Comparison of ENCODE assay signal across 8 cellular contexts in genomic region chr5:102754499-102755424, GRCh38. TPM values are rescaled to one million over a fixed set of nuclear protein-coding genes. Genes with fewer than 3 reads are reported as not detected.
A peak's percentile ranks its signal among the peaks of the same experiment; 100 is the strongest.
DNase-seq lines count a peak whose midpoint lies in the region; ATAC-seq and TF ChIP-seq lines count a peak whose summit lies in the region.

PAM (plus strand) TSS chr5:102755305; CDS start chr5:102866196, 110,891 bp downstream.

- peak; percentile 67 for TF ChIP-seq POLR2A in GM19099 (IDR thresholded peaks at IDR 0.05; ENCODE audit: extremely low read depth, insufficient read length, low read depth)

- peak within 1 kb of the TSS; percentile 80 for H3K4me3 Mint-ChIP-seq in activated CD8-positive, alpha-beta T cell treated with anti-CD3 and anti-CD28 coated beads, Interleukin-2, amount 10 ng/mL, durations not matched to agents 7 days and 5 days
- H3K4me3 Mint-ChIP-seq in memory B cell: peak within 1 kb of the TSS; percentile 92

- peak within 1 kb of the TSS; percentile 85 for H3K27ac Mint-ChIP-seq in activated CD8-positive, alpha-beta T cell treated with anti-CD3 and anti-CD28 coated beads, Interleukin-2, amount 10 ng/mL, durations not matched to agents 7 days and 5 days
- peak within 1 kb of the TSS; percentile 92 for H3K27ac Mint-ChIP-seq in memory B cell

- H3K36me3 ChIP-seq in BLaER1 treated with 17β-estradiol and CSF1 and Interleukin-3, amounts not matched to agents 10 nM and 100 nM: no peaks in the 10 kb centered on the region

- peaks cover 0 to 11% (median 8%) of the 10 kb centered on the region in 11 experiments; a peak in 9 of 22 replicates for H3K9me3 ChIP-seq in BLaER1 treated with 17β-estradiol and CSF1 and Interleukin-3, amounts not matched to agents 10 nM and 100 nM (replicated peaks in 1 of 11)

- H3K4me2 ChIP-seq in BLaER1 treated with 17β-estradiol and CSF1 and Interleukin-3, amounts not matched to agents 10 nM and 100 nM: peak within 1 kb of the TSS; percentile 87 to 100 (median 95)

- DNase-seq in NCI-H82 treated with DMSO at 0.1 percent for 48 hours (lab: John Stamatoyannopoulos, UW; ENCODE audit: unreplicated experiment) (peak; percentile 16), memory B cell (ENCODE audit: low spot score in 2 of 2) (peak; percentile 44 to 58)
- DNase-seq in activated CD8-positive, alpha-beta T cell treated with anti-CD3 and anti-CD28 coated beads, Interleukin-2, amount 10 ng/mL, durations not matched to agents 7 days and 5 days: peak; percentile 83
- DNase-seq in effector CD4-positive, alpha-beta T cell: peak; percentile 61
- DNase-seq in stimulated activated CD8-positive, alpha-beta memory T cell treated with anti-CD3 and anti-CD28 coated beads, Interleukin-15, amount 100 ng/mL, for 24 hours (ENCODE audit: low read depth): peak; percentile 46

- H3K27ac ChIP-seq in BLaER1 treated with 17β-estradiol and CSF1 and Interleukin-3, amounts not matched to agents 10 nM and 100 nM: peak within 1 kb of the TSS; percentile 70 to 91 (median 86); a peak in 21 of 22 replicates

- H4K20me1 ChIP-seq in BLaER1 treated with 17β-estradiol and CSF1 and Interleukin-3, amounts not matched to agents 10 nM and 100 nM: peaks cover 0 to 22% (median 0%) of the 10 kb centered on the region in 11 experiments; a peak in 6 of 22 replicates

- H3K4me3 ChIP-seq in BLaER1 treated with 17β-estradiol and CSF1 and Interleukin-3, amounts not matched to agents 10 nM and 100 nM: peak within 1 kb of the TSS; percentile 71 to 90 (median 82)

- H3K36me3 Mint-ChIP-seq in activated CD8-positive, alpha-beta T cell treated with anti-CD3 and anti-CD28 coated beads, Interleukin-2, amount 10 ng/mL, durations not matched to agents 7 days and 5 days (ENCODE audit: low read depth): peaks cover 2% of the 10 kb centered on the region
- no peaks in the 10 kb centered on the region for H3K36me3 Mint-ChIP-seq in memory B cell

- CTCF ChIA-PET in activated CD8-positive, alpha-beta T cell treated with anti-CD3 and anti-CD28 coated beads, Interleukin-2, amount 10 ng/mL, durations not matched to agents 7 days and 5 days (lab: Charles Lee): interaction anchor here (1.6 to 2.3 kb wide), 4 partner anchors 10 to 73 kb away, joined by 5 to 10 read pairs (median 8); no protein-coding TSS in a partner anchor

- H3K27me3 Mint-ChIP-seq in activated CD8-positive, alpha-beta T cell treated with anti-CD3 and anti-CD28 coated beads, Interleukin-2, amount 10 ng/mL, durations not matched to agents 7 days and 5 days (ENCODE audit: low read depth): peaks cover 6% of the 10 kb centered on the region
- peaks cover 17% of the 10 kb centered on the region for H3K27me3 Mint-ChIP-seq in memory B cell

- ATAC-seq in HG03342 (IDR thresholded peaks at IDR 0.05; ENCODE audit: unreplicated experiment) (peak; percentile 81), memory B cell (ENCODE audit: low read depth) (peak; percentile 63)
- ATAC-seq in activated CD8-positive, alpha-beta T cell treated with anti-CD3 and anti-CD28 coated beads, Interleukin-2, amount 10 ng/mL, durations not matched to agents 7 days and 5 days: peak; percentile 94

- peaks cover 39% of the 10 kb centered on the region for H3K4me1 Mint-ChIP-seq in activated CD8-positive, alpha-beta T cell treated with anti-CD3 and anti-CD28 coated beads, Interleukin-2, amount 10 ng/mL, durations not matched to agents 7 days and 5 days (ENCODE audit: low read depth)
- H3K4me1 Mint-ChIP-seq in memory B cell: peaks cover 20% of the 10 kb centered on the region

- H3K27me3 ChIP-seq in BLaER1 treated with 17β-estradiol and CSF1 and Interleukin-3, amounts not matched to agents 10 nM and 100 nM: peaks cover 0 to 7% (median 0%) of the 10 kb centered on the region in 11 experiments; a peak in 3 of 22 replicates

- peaks cover 28 to 37% (median 31%) of the 10 kb centered on the region in 10 experiments for H3K4me1 ChIP-seq in BLaER1 treated with 17β-estradiol and CSF1 and Interleukin-3, amounts not matched to agents 10 nM and 100 nM

- POLR2A ChIA-PET in activated CD8-positive, alpha-beta T cell treated with anti-CD3 and anti-CD28 coated beads, Interleukin-2, amount 10 ng/mL, durations not matched to agents 7 days and 5 days (lab: Charles Lee): interaction anchor here (1.1 kb wide), 1 partner anchor 13 kb away, joined by 4 read pairs; no protein-coding TSS in a partner anchor

- no peaks in the 10 kb centered on the region for H3K9me3 Mint-ChIP-seq in activated CD8-positive, alpha-beta T cell treated with anti-CD3 and anti-CD28 coated beads, Interleukin-2, amount 10 ng/mL, durations not matched to agents 7 days and 5 days (ENCODE audit: insufficient read depth)
- no peaks in the 10 kb centered on the region for H3K9me3 Mint-ChIP-seq in memory B cell

- H3K9ac ChIP-seq in BLaER1 treated with 17β-estradiol and CSF1 and Interleukin-3, amounts not matched to agents 10 nM and 100 nM: peak within 1 kb of the TSS; percentile 78 to 93 (median 86)

RNA-seq across cellular contexts. Expression of gene PAM, which starts in this region (rescaled TPM):
- total RNA-seq in activated CD8-positive, alpha-beta T cell treated with anti-CD3 and anti-CD28 coated beads, Interleukin-2, amount 10 ng/mL, durations not matched to agents 7 days and 5 days: 10 to 100 TPM; 16.1 to 16.3 TPM

Comparison
In these comparisons a context has a peak if more than half of its experiments do, and no peak if none do; other contexts are left out.
1. Peak in every context shown above with its lines: DNase-seq, ATAC-seq, H3K4me3 ChIP-seq and H3K27ac ChIP-seq.
2. DNase-seq: peak in every context shown above with its lines; median percentile 83 in activated CD8-positive, alpha-beta T cell treated with anti-CD3 and anti-CD28 coated beads, Interleukin-2, amount 10 ng/mL, durations not matched to agents 7 days and 5 days; 61 in effector CD4-positive, alpha-beta T cell; 51 in memory B cell; 46 in stimulated activated CD8-positive, alpha-beta memory T cell treated with anti-CD3 and anti-CD28 coated beads, Interleukin-15, amount 100 ng/mL, for 24 hours; 16 in NCI-H82 treated with DMSO at 0.1 percent for 48 hours.